In genomic region chr5:124263680-124264491, GRCh38 we compare ENCODE assay signal across 1 cellular context.
TF ChIP-seq lines count a peak whose summit lies in the region.

No MANE protein-coding gene starts in this region.

TF ChIP-seq in HEK293, 187 proteins besides CTCF, POLR2A, EP300 and RAD21 (continued from another document and continues in another):
- no peak for TF ChIP-seq PRDM2 (tag by site-specific recombination; IDR thresholded peaks at IDR 0.05; ENCODE audit: borderline replicate concordance)
- no peak for TF ChIP-seq ZSCAN18 (tag by site-specific recombination; IDR thresholded peaks at IDR 0.05)
- TF ChIP-seq ZBTB44 (tag by site-specific recombination; IDR thresholded peaks at IDR 0.05), result no peak; the same call in 1 of the 2 replicates
- TF ChIP-seq MYNN (tag by site-specific recombination; IDR thresholded peaks at IDR 0.05; ENCODE audit: borderline replicate concordance), result no peak
- TF ChIP-seq ZEB2 (tag by site-specific recombination; IDR thresholded peaks at IDR 0.05), result peak; percentile 45; the same call in 1 of the 2 replicates
- no peak for TF ChIP-seq ZNF514 (tag by site-specific recombination; IDR thresholded peaks at IDR 0.05)
- no peak for TF ChIP-seq ZNF354C (tag by site-specific recombination; IDR thresholded peaks at IDR 0.05; ENCODE audit: borderline replicate concordance, low read depth)
- 0 out of 2 replicates have a peak, but pooled peaks have one; percentile 26 for TF ChIP-seq ZFP3 (tag by site-specific recombination; IDR thresholded peaks at IDR 0.05; ENCODE audit: low read depth)
- peak; percentile 49; the same call in 1 of the 2 replicates for TF ChIP-seq KLF10 (tag by site-specific recombination; IDR thresholded peaks at IDR 0.05)
- TF ChIP-seq ZNF10 (tag by site-specific recombination; IDR thresholded peaks at IDR 0.05), result no peak
- no peak for TF ChIP-seq ZNF302 (tag by site-specific recombination; IDR thresholded peaks at IDR 0.05; ENCODE audit: low read depth)
- no peak for TF ChIP-seq ZNF701 (tag by site-specific recombination; IDR thresholded peaks at IDR 0.05)
- no peak for TF ChIP-seq ZNF366 (tag by site-specific recombination; conservative IDR thresholded peaks at IDR 0.05)
- peak; percentile 83 for TF ChIP-seq ZBTB8A (tag by site-specific recombination; IDR thresholded peaks at IDR 0.05)
- peak; percentile 31; the same call in 1 of the 2 replicates for TF ChIP-seq ZNF629 (tag by site-specific recombination; IDR thresholded peaks at IDR 0.05)
- TF ChIP-seq ZNF398 (tag by site-specific recombination; IDR thresholded peaks at IDR 0.05), result no peak
- TF ChIP-seq ZNF138 (tag by site-specific recombination; IDR thresholded peaks at IDR 0.05; ENCODE audit: borderline replicate concordance), result no peak
- TF ChIP-seq ZNF114 (tag by site-specific recombination; IDR thresholded peaks at IDR 0.05), result no peak
- TF ChIP-seq SP3 (tag by site-specific recombination; IDR thresholded peaks at IDR 0.05), result no peak
- peak; percentile 68 for TF ChIP-seq ZNF561 (tag by site-specific recombination; IDR thresholded peaks at IDR 0.05; ENCODE audit: borderline replicate concordance)
- no peak for TF ChIP-seq ZNF473 (tag by site-specific recombination; IDR thresholded peaks at IDR 0.05)
- TF ChIP-seq ZNF501 (tag by site-specific recombination; IDR thresholded peaks at IDR 0.05), result no peak
- 0 out of 2 replicates have a peak, but pooled peaks have one; percentile 10 for TF ChIP-seq PATZ1 (tag by site-specific recombination; IDR thresholded peaks at IDR 0.05)
- TF ChIP-seq ZBTB1 (tag by site-specific recombination; IDR thresholded peaks at IDR 0.05), result no peak
- peak; percentile 64 for TF ChIP-seq ZNF596 (tag by site-specific recombination; IDR thresholded peaks at IDR 0.05)
- TF ChIP-seq ZNF626 (tag by site-specific recombination; IDR thresholded peaks at IDR 0.05), result no peak
- TF ChIP-seq KLF1 (tag by site-specific recombination; IDR thresholded peaks at IDR 0.05), result no peak
- TF ChIP-seq ZNF692 (tag by site-specific recombination; IDR thresholded peaks at IDR 0.05), result no peak
- no peak for TF ChIP-seq ZNF391 (tag by site-specific recombination; IDR thresholded peaks at IDR 0.05; ENCODE audit: borderline replicate concordance, low read depth)
- no peak for TF ChIP-seq ZNF449 (tag by site-specific recombination; IDR thresholded peaks at IDR 0.05)
- TF ChIP-seq ZNF335 (tag by site-specific recombination; conservative IDR thresholded peaks at IDR 0.05), result no peak
- TF ChIP-seq ZNF157 (tag by site-specific recombination; IDR thresholded peaks at IDR 0.05), result no peak
- TF ChIP-seq SP2 (tag by site-specific recombination; IDR thresholded peaks at IDR 0.05), result no peak
- TF ChIP-seq BCL11A (tag by site-specific recombination; IDR thresholded peaks at IDR 0.05; ENCODE audit: low read depth), result no peak
- TF ChIP-seq ZFP41 (tag by site-specific recombination; IDR thresholded peaks at IDR 0.05; ENCODE audit: borderline replicate concordance), result no peak
- no peak for TF ChIP-seq ZNF350 (tag by site-specific recombination; IDR thresholded peaks at IDR 0.05)
- TF ChIP-seq INSM2 (tag by site-specific recombination; IDR thresholded peaks at IDR 0.05), result no peak
- no peak for TF ChIP-seq BCL11B (tag by site-specific recombination; IDR thresholded peaks at IDR 0.05; ENCODE audit: low read depth)
- TF ChIP-seq ZNF184 (tag by site-specific recombination; IDR thresholded peaks at IDR 0.05), result no peak
- TF ChIP-seq ZNF174 (tag by site-specific recombination; IDR thresholded peaks at IDR 0.05), result no peak
- no peak for TF ChIP-seq BCL6B (tag by site-specific recombination; IDR thresholded peaks at IDR 0.05)
- TF ChIP-seq ZBTB48 (tag by site-specific recombination; IDR thresholded peaks at IDR 0.05), result no peak; the same call in 1 of the 2 replicates
- no peak for TF ChIP-seq ZNF548 (tag by site-specific recombination; IDR thresholded peaks at IDR 0.05)
- no peak for TF ChIP-seq ZNF654 (tag by site-specific recombination; IDR thresholded peaks at IDR 0.05; ENCODE audit: low read depth)
- TF ChIP-seq ZNF707 (tag by site-specific recombination; IDR thresholded peaks at IDR 0.05), result no peak
- TF ChIP-seq ZSCAN30 (tag by site-specific recombination; IDR thresholded peaks at IDR 0.05), result peak; percentile 79
- no peak for TF ChIP-seq GLI4 (tag by site-specific recombination; IDR thresholded peaks at IDR 0.05)
- TF ChIP-seq ZNF133 (tag by site-specific recombination; IDR thresholded peaks at IDR 0.05), result no peak
